21 cellular contexts compared by ENCODE assay signal in the genomic region with DNA sequence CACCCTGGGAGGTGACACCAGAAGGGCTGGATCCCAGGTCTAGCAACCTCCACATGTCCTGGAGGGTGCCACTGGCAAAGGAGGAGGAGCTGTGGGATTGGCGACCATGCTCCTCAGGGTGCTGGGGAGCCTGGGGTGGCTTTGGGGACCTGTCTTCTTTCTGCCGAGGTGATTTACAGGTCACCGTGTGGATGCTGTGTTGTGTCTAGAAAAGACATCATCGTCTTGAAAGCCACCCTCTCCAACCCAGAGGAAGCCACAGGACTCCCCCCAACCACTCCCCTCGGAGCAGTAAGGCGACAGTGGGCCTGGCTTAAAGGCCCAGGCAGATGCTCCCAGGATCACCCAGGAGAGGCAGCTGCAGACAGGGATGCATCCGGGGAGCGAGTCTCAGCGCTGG. TPM values are rescaled to one million over a fixed set of nuclear protein-coding genes. Genes with fewer than 3 reads are reported as not detected.
DNase-seq lines count a peak whose midpoint lies in the region; ATAC-seq and TF ChIP-seq lines count a peak whose summit lies in the region.
"Had no signal": no experiment of that assay in that cellular context is flagged by ENCODE, and none has a peak within 500 bp of the region (broad histone marks: within the 10 kb centered on the region; RNA-seq: fewer than 3 reads in every experiment).

No MANE protein-coding gene starts in this region.

- peaks cover 58% of the 10 kb centered on the region for H3K4me1 Mint-ChIP-seq in stimulated activated naive CD8-positive, alpha-beta T cell treated with anti-CD3 and anti-CD28 coated beads, Interleukin-15, amount 100 ng/mL, for 72 hours
- H3K4me1 Mint-ChIP-seq in activated naive CD8-positive, alpha-beta T cell treated with anti-CD3 and anti-CD28 coated beads, Interleukin-2, amount 10 ng/mL, durations not matched to agents 7 days and 5 days = peaks cover 33% of the 10 kb centered on the region
- H3K4me1 Mint-ChIP-seq: stimulated activated naive B cell treated with anti-CD40 and anti-IgM and Interleukin-4, amounts not matched to agents 10 μg/mL and 1 μg/mL and 100 μg/mL, for 72 hours had no signal

- H3K36me3 ChIP-seq in Panc1 (ENCODE audit: control insufficient read depth, insufficient read depth, low read length) = no peaks in the 10 kb centered on the region

- no peaks in the 10 kb centered on the region for H3K9me3 ChIP-seq in Panc1 (ENCODE audit: control insufficient read depth, insufficient read depth, low read depth, low read length)
- H3K9me3 ChIP-seq: gastrocnemius medialis had no signal

- no peaks in the 10 kb centered on the region for H3K27me3 Mint-ChIP-seq in stimulated activated naive CD8-positive, alpha-beta T cell treated with anti-CD3 and anti-CD28 coated beads, Interleukin-15, amount 100 ng/mL, for 72 hours
- H3K27me3 Mint-ChIP-seq in activated naive CD8-positive, alpha-beta T cell treated with anti-CD3 and anti-CD28 coated beads, Interleukin-2, amount 10 ng/mL, durations not matched to agents 7 days and 5 days = no peaks in the 10 kb centered on the region
- H3K27me3 Mint-ChIP-seq: stimulated activated naive B cell treated with anti-CD40 and anti-IgM and Interleukin-4, amounts not matched to agents 10 μg/mL and 1 μg/mL and 100 μg/mL, for 72 hours had no signal

- intact Hi-C loops in Panc1 (cut with micrococcal nuclease; ENCODE audit: unreplicated experiment) = no loop called here

- H3K27me3 ChIP-seq in Panc1 (ENCODE audit: control insufficient read depth, insufficient read depth, low read length) = no peaks in the 10 kb centered on the region
- H3K27me3 ChIP-seq: gastrocnemius medialis had no signal

- no peak overlapping the region for H3K27ac ChIP-seq in Panc1 (ENCODE audit: low read length)
- H3K27ac ChIP-seq: gastrocnemius medialis had no signal

- in situ Hi-C loops in Panc1 (cut with HindIII; ENCODE audit: low pct_unique_long_range_greater_than_20kb, low sequenced_read_pairs) = no loop called here

- H3K4me1 ChIP-seq in Panc1 (ENCODE audit: control insufficient read depth, insufficient read depth, low read length) = no peaks in the 10 kb centered on the region
- H3K4me1 ChIP-seq: gastrocnemius medialis had no signal

- POLR2A ChIA-PET in Panc1 (lab: Charles Lee) = no interaction called here
- POLR2A ChIA-PET in activated naive CD8-positive, alpha-beta T cell treated with anti-CD3 and anti-CD28 coated beads, Interleukin-2, amount 10 ng/mL, durations not matched to agents 7 days and 5 days (lab: Charles Lee) = interaction anchor here (0.8 to 2.9 kb wide), 7 partner anchors 18 to 170 kb away, joined by 3 to 17 read pairs (median 4); partner anchors contain the start of genes FASN and LRRC45

- H3K4me3 Mint-ChIP-seq in stimulated activated naive CD8-positive, alpha-beta T cell treated with anti-CD3 and anti-CD28 coated beads, Interleukin-15, amount 100 ng/mL, for 72 hours = peak overlapping the region in 1 of 2 donors; percentile 87
- peak overlapping the region; percentile 77 for H3K4me3 Mint-ChIP-seq in activated naive CD8-positive, alpha-beta T cell treated with anti-CD3 and anti-CD28 coated beads, Interleukin-2, amount 10 ng/mL, durations not matched to agents 7 days and 5 days
- H3K4me3 Mint-ChIP-seq: H9; natural killer cell; stimulated activated naive B cell treated with anti-CD40 and anti-IgM and Interleukin-4, amounts not matched to agents 10 μg/mL and 1 μg/mL and 100 μg/mL, for 72 hours had no signal

- no TSS peak for BruUV-seq in Panc1 (replicated peaks; lab: Mats Ljungman, UMichigan)

- no peak for TF ChIP-seq CTCF in Panc1 (IDR thresholded peaks at IDR 0.05)

- H3K4me3 ChIP-seq in Panc1 (ENCODE audit: low read depth in 2 of 2, low read length in 2 of 2) = no peak overlapping the region
- H3K4me3 ChIP-seq: gastrocnemius medialis had no signal

- peak overlapping the region; percentile 46 to 93 for H3K27ac Mint-ChIP-seq in stimulated activated naive CD8-positive, alpha-beta T cell treated with anti-CD3 and anti-CD28 coated beads, Interleukin-15, amount 100 ng/mL, for 72 hours
- peak overlapping the region; percentile 99 for H3K27ac Mint-ChIP-seq in activated naive CD8-positive, alpha-beta T cell treated with anti-CD3 and anti-CD28 coated beads, Interleukin-2, amount 10 ng/mL, durations not matched to agents 7 days and 5 days
- H3K27ac Mint-ChIP-seq: H9; natural killer cell; stimulated activated naive B cell treated with anti-CD40 and anti-IgM and Interleukin-4, amounts not matched to agents 10 μg/mL and 1 μg/mL and 100 μg/mL, for 72 hours had no signal

- no peak for ATAC-seq in stimulated activated naive CD8-positive, alpha-beta T cell treated with anti-CD3 and anti-CD28 coated beads, Interleukin-15, amount 100 ng/mL, for 72 hours
- ATAC-seq in stimulated activated naive CD8-positive, alpha-beta T cell treated with anti-CD3 and anti-CD28 coated beads, Interleukin-15, Interleukin-2, amounts not matched to agents 100 U/mL and 50 U/mL, for 24 hours = no peak
- 0 out of 2 replicates have a peak, but pooled peaks have one; percentile 11 for ATAC-seq in Panc1
- ATAC-seq in activated naive CD8-positive, alpha-beta T cell treated with anti-CD3 and anti-CD28 coated beads, Interleukin-2, amount 10 ng/mL, durations not matched to agents 7 days and 5 days (ENCODE audit: low read depth) = peak; percentile 2
- ATAC-seq: esophagus mucosa; gastrocnemius medialis; sciatic nerve; stimulated activated naive B cell treated with anti-CD40 and anti-IgM and Interleukin-4, amounts not matched to agents 10 μg/mL and 1 μg/mL and 100 μg/mL, for 72 hours had no signal

- CTCF ChIA-PET in Panc1 (lab: Charles Lee) = no interaction called here

- no peaks in the 10 kb centered on the region for H3K9me3 Mint-ChIP-seq in stimulated activated naive CD8-positive, alpha-beta T cell treated with anti-CD3 and anti-CD28 coated beads, Interleukin-15, amount 100 ng/mL, for 72 hours
- no peaks in the 10 kb centered on the region for H3K9me3 Mint-ChIP-seq in activated naive CD8-positive, alpha-beta T cell treated with anti-CD3 and anti-CD28 coated beads, Interleukin-2, amount 10 ng/mL, durations not matched to agents 7 days and 5 days
- H3K9me3 Mint-ChIP-seq: activated T-helper 1 cell treated with anti-CD3 and anti-CD28 coated beads, Interleukin-12 subunit alpha, Interleukin-12 subunit beta, Interleukin-2, Interleukin-4 antibody, amounts not matched to agents 30 ng/mL and 10 ng/mL and 1 ng/mL, durations not matched to agents 14 hours and 24 hours and 36 hours; H9; natural killer cell; stimulated activated naive B cell treated with anti-CD40 and anti-IgM and Interleukin-4, amounts not matched to agents 10 μg/mL and 1 μg/mL and 100 μg/mL, for 72 hours had no signal

- DNase-seq in stimulated activated naive CD8-positive, alpha-beta T cell treated with anti-CD3 and anti-CD28 coated beads, Interleukin-15, amount 100 ng/mL, for 72 hours = no peak
- DNase-seq in stimulated activated naive CD8-positive, alpha-beta T cell treated with anti-CD3 and anti-CD28 coated beads, Interleukin-15, Interleukin-2, amounts not matched to agents 100 U/mL and 50 U/mL, for 24 hours = no peak
- no peak for DNase-seq in Panc1 (ENCODE audit: low read depth, low spot score)
- no peak for DNase-seq in activated naive CD8-positive, alpha-beta T cell treated with anti-CD3 and anti-CD28 coated beads, Interleukin-2, amount 10 ng/mL, durations not matched to agents 7 days and 5 days
- no peak for DNase-seq in SIG-M5 treated with dmso at 0.1 percent for 504 hours (lab: John Stamatoyannopoulos, UW; ENCODE audit: unreplicated experiment)
- DNase-seq in germinal center (ENCODE audit: low spot score) = no peak
- DNase-seq in NCI-H1694 (lab: John Stamatoyannopoulos, UW) = no peak
- DNase-seq: anterior cingulate cortex; caudate nucleus; gastrocnemius medialis; H9; mesenchymal stem cell; natural killer cell; NCI-H1417 treated with DMSO at 0.1 percent for 48 hours; NCI-H69; SHP77 treated with DMSO at 0.1 percent for 48 hours; stimulated activated naive B cell treated with anti-CD40 and anti-IgM and Interleukin-4, amounts not matched to agents 10 μg/mL and 1 μg/mL and 100 μg/mL, for 72 hours; trophoblast cell had no signal

- H3K36me3 Mint-ChIP-seq in activated naive CD8-positive, alpha-beta T cell treated with anti-CD3 and anti-CD28 coated beads, Interleukin-2, amount 10 ng/mL, durations not matched to agents 7 days and 5 days = peaks cover 11% of the 10 kb centered on the region
- H3K36me3 Mint-ChIP-seq: natural killer cell had no signal

RNA-seq across cellular contexts. Expression of gene FASN, which starts 29.7 kb away (rescaled TPM):
- total RNA-seq in Panc1 (2021; ENCODE audit: unreplicated experiment) = 956 TPM
- polyA plus RNA-seq in Panc1 (2012; ENCODE audit: insufficient read length) = 789 TPM
- 100 to 1,000 TPM; 154 to 163 TPM for total RNA-seq in activated naive CD8-positive, alpha-beta T cell treated with anti-CD3 and anti-CD28 coated beads, Interleukin-2, amount 10 ng/mL, durations not matched to agents 7 days and 5 days

Comparison
In these comparisons a context has a peak if more than half of its experiments do, and no peak if none do; other contexts are left out.
1. ATAC-seq: peak in Panc1 (single experiment) and activated naive CD8-positive, alpha-beta T cell treated with anti-CD3 and anti-CD28 coated beads, Interleukin-2, amount 10 ng/mL, durations not matched to agents 7 days and 5 days (single experiment); none in stimulated activated naive CD8-positive, alpha-beta T cell treated with anti-CD3 and anti-CD28 coated beads, Interleukin-15, amount 100 ng/mL, for 72 hours (single experiment) and stimulated activated naive CD8-positive, alpha-beta T cell treated with anti-CD3 and anti-CD28 coated beads, Interleukin-15, Interleukin-2, amounts not matched to agents 100 U/mL and 50 U/mL, for 24 hours (single experiment).